5 cellular contexts compared by ENCODE assay signal in genomic region chr19:43340101-43340500, GRCh38. TPM values are rescaled to one million over a fixed set of nuclear protein-coding genes. Genes with fewer than 3 reads are reported as not detected.
"Had no signal": no experiment of that assay in that cellular context is flagged by ENCODE, and none has a peak within 500 bp of the region (broad histone marks: within the 10 kb centered on the region; RNA-seq: fewer than 3 reads in every experiment).

No MANE protein-coding gene starts in this region.

RNA-seq across cellular contexts. Expression of gene CD177, which starts 13.4 kb away (rescaled TPM):
- total RNA-seq: mesothelial cell of epicardium, mononuclear cell, mucosa of gallbladder had no signal
- polyA plus RNA-seq: hepatocyte, immature natural killer cell had no signal
